ENCODE assay signal across 1 cellular context in genomic region chr1:145994391-145995120, GRCh38.
TF ChIP-seq lines count a peak whose summit lies in the region.

No MANE protein-coding gene starts in this region.

TF ChIP-seq in K562, 482 proteins besides CTCF, POLR2A, EP300 and RAD21 (continues in another document):
- TF ChIP-seq GTF2E2 (tag; IDR thresholded peaks at IDR 0.05) = no peak
- TF ChIP-seq NFIC (IDR thresholded peaks at IDR 0.05) = peak; percentile 26
- peak; percentile 88 for TF ChIP-seq C11orf30 (IDR thresholded peaks at IDR 0.05; ENCODE audit: low read depth)
- 0 out of 2 replicates have a peak, but pooled peaks have one; percentile 49 for TF ChIP-seq ZNF57 (CRISPR knock-in tag; IDR thresholded peaks at IDR 0.05)
- TF ChIP-seq MAFG (tag; conservative IDR thresholded peaks at IDR 0.05) = peak; percentile 65
- peak; percentile 19; the same call in 1 of the 2 replicates for TF ChIP-seq VEZF1 (CRISPR knock-in tag; IDR thresholded peaks at IDR 0.05)
- no peak for TF ChIP-seq ZNF277 (CRISPR knock-in tag; IDR thresholded peaks at IDR 0.05; ENCODE audit: borderline replicate concordance)
- no peak for TF ChIP-seq ZFP91 (CRISPR knock-in tag; IDR thresholded peaks at IDR 0.05)
- TF ChIP-seq GABPB2 (CRISPR knock-in tag; conservative IDR thresholded peaks at IDR 0.05) = 0 out of 2 replicates have a peak, but pooled peaks have one; percentile 49
- TF ChIP-seq MCM7 (IDR thresholded peaks at IDR 0.05) = no peak
- 0 out of 2 replicates have a peak, but pooled peaks have one; percentile 4 for TF ChIP-seq ZBTB26 (CRISPR knock-in tag; IDR thresholded peaks at IDR 0.05)
- no peak for TF ChIP-seq RBM22 (IDR thresholded peaks at IDR 0.05; ENCODE audit: low read depth, low read length, poor library complexity, severe bottlenecking)
- TF ChIP-seq ZNF174 (CRISPR knock-in tag; IDR thresholded peaks at IDR 0.05) = no peak
- TF ChIP-seq UBTF (IDR thresholded peaks at IDR 0.05; ENCODE audit: borderline replicate concordance in 1 of 2, low read depth in 2 of 2, low read length in 2 of 2) = 0 out of 4 replicates have a peak, but pooled peaks have one; percentile 25 to 45
- TF ChIP-seq ZNF263 (CRISPR knock-in tag; IDR thresholded peaks at IDR 0.05; ENCODE audit: borderline replicate concordance) = no peak
- TF ChIP-seq MLLT1 (IDR thresholded peaks at IDR 0.05) = peak; percentile 89
- peak in 2 of 3 experiments; percentile 20 to 65 for TF ChIP-seq YY1 (IDR thresholded peaks at IDR 0.05; ENCODE audit: borderline replicate concordance in 1 of 3, control insufficient read depth in 1 of 3, extremely low read depth in 1 of 3, insufficient read depth in 3 of 3, insufficient read length in 1 of 3, insufficient replicate concordance in 2 of 3, low read depth in 1 of 3, low read length in 2 of 3)
- TF ChIP-seq RBFOX2 (IDR thresholded peaks at IDR 0.05; ENCODE audit: low read depth, low read length) = peak; percentile 80
- 0 out of 2 replicates have a peak, but pooled peaks have one; percentile 41 for TF ChIP-seq SUPT5H (IDR thresholded peaks at IDR 0.05)
- TF ChIP-seq SIN3A (IDR thresholded peaks at IDR 0.05; ENCODE audit: borderline replicate concordance in 2 of 2, control insufficient read depth in 1 of 2, low read depth in 2 of 2, low read length in 2 of 2) = peak; percentile 26 to 83; a peak in 1 of 4 replicates
- peak; percentile 46; the same call in 1 of the 2 replicates for TF ChIP-seq STAT6 (CRISPR knock-in tag; IDR thresholded peaks at IDR 0.05)
- peak; percentile 89 for TF ChIP-seq ERF (CRISPR knock-in tag; IDR thresholded peaks at IDR 0.05)
- TF ChIP-seq ARID4B (CRISPR knock-in tag; IDR thresholded peaks at IDR 0.05) = peak; percentile 60; the same call in 1 of the 2 replicates
- no peak for TF ChIP-seq ZNF507 (tag; conservative IDR thresholded peaks at IDR 0.05)
- peak; percentile 73; the same call in 1 of the 2 replicates for TF ChIP-seq SPI1 (IDR thresholded peaks at IDR 0.05; ENCODE audit: borderline replicate concordance, low read depth, low read length)
- TF ChIP-seq MAZ (CRISPR knock-in tag; conservative IDR thresholded peaks at IDR 0.05 in 1 of 2, IDR thresholded peaks at IDR 0.05 in 1 of 2) = peak; percentile 25 to 56; a peak in 2 of 4 replicates
- TF ChIP-seq BACH1 (tag; IDR thresholded peaks at IDR 0.05) = peak; percentile 84
- 0 out of 2 replicates have a peak, but pooled peaks have one; percentile 12 for TF ChIP-seq ZSCAN32 (CRISPR knock-in tag; IDR thresholded peaks at IDR 0.05)
- TF ChIP-seq MCM2 (IDR thresholded peaks at IDR 0.05; ENCODE audit: low read depth) = no peak
- no peak for TF ChIP-seq RFX5 (IDR thresholded peaks at IDR 0.05; ENCODE audit: low read depth, low read length)
- peak; percentile 16; the same call in 1 of the 2 replicates for TF ChIP-seq MYC (IDR thresholded peaks at IDR 0.05; ENCODE audit: low read depth, low read length)
- no peak for TF ChIP-seq MYC (CRISPR knock-in tag; IDR thresholded peaks at IDR 0.05; ENCODE audit: borderline replicate concordance, low read depth)
- no peak for TF ChIP-seq KLF6 (CRISPR knock-in tag; IDR thresholded peaks at IDR 0.05; ENCODE audit: borderline replicate concordance)
- TF ChIP-seq THRB (CRISPR knock-in tag; conservative IDR thresholded peaks at IDR 0.05) = 0 out of 2 replicates have a peak, but pooled peaks have one; percentile 25
- TF ChIP-seq ZBTB17 (CRISPR knock-in tag; IDR thresholded peaks at IDR 0.05) = no peak
- TF ChIP-seq MAFF (IDR thresholded peaks at IDR 0.05; ENCODE audit: low read length) = peak; percentile 71
- no peak for TF ChIP-seq HNRNPL (IDR thresholded peaks at IDR 0.05; ENCODE audit: low read depth, low read length)
- no peak for TF ChIP-seq FOXO4 (CRISPR knock-in tag; IDR thresholded peaks at IDR 0.05)
- peak; percentile 54; the same call in 1 of the 2 replicates for TF ChIP-seq ZNF445 (CRISPR knock-in tag; IDR thresholded peaks at IDR 0.05; ENCODE audit: low read depth)
- TF ChIP-seq ZNF3 (CRISPR knock-in tag; IDR thresholded peaks at IDR 0.05) = no peak
- TF ChIP-seq ATF7 (IDR thresholded peaks at IDR 0.05) = peak; percentile 23; the same call in 1 of the 2 replicates
